Comparison of ENCODE assay signal across 1 cellular context in the genomic region with DNA sequence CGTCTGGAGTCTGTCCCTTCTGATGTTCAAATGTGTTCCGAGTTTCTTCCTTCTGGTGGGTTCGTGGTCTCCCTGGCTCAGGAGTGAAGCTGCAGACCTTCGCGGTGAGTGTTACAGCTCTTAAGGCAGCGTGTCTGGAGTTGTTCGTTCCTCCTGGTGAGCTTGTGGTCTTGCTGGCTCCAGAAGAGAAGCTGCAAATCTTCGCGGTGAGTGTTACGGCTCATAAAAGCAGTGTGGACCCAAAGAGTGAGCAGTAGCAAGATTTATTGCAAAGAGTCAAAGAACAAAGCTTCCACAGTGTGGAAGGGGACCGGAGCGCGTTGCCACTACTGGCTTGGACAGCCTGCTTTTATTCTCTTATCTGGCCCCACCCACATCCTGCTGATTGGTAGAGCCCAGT. TPM values are rescaled to one million over a fixed set of nuclear protein-coding genes. Genes with fewer than 3 reads are reported as not detected.
"Had no signal": no experiment of that assay in that cellular context is flagged by ENCODE, and none has a peak within 500 bp of the region (broad histone marks: within the 10 kb centered on the region; RNA-seq: fewer than 3 reads in every experiment).

No MANE protein-coding gene starts in this region.

RNA-seq across cellular contexts. Expression of a gene that starts 11.5 kb away (rescaled TPM):
- total RNA-seq: OCI-LY7 had no signal
